In genomic region chr22:38830026-38830844, GRCh38 we compare ENCODE assay signal across 20 cellular contexts.
"Had no signal": no experiment of that assay in that cellular context is flagged by ENCODE, and none has a peak within 500 bp of the region (broad histone marks: within the 10 kb centered on the region; RNA-seq: fewer than 3 reads in every experiment).

No MANE protein-coding gene starts in this region.

- H3K27me3 ChIP-seq: breast epithelium, gastroesophageal sphincter, heart left ventricle, vagina had no signal

- DNase-seq: activated CD8-positive, alpha-beta memory T cell treated with anti-CD3 and anti-CD28 coated beads, Interleukin-2, amount 50 U/mL, for 4 hours; activated naive CD4-positive, alpha-beta T cell; activated naive CD8-positive, alpha-beta T cell treated with anti-CD3 and anti-CD28 coated beads for 36 hours; activated T-cell treated with anti-CD3 and anti-CD28 coated beads, Interleukin-2, amount 50 U/mL, for 24 hours; cortex of kidney; endodermal cell; esophagus squamous epithelium; heart left ventricle; left cardiac atrium; retina; stimulated activated CD4-positive, alpha-beta T cell treated with anti-CD3 and anti-CD28 coated beads, Interleukin-4, amount 100 ng/mL, for 1 hour; stimulated activated naive CD4-positive, alpha-beta T cell; T1000 had no signal

- ATAC-seq: activated T-helper 17 cell treated with anti-CD3 and anti-CD28 coated beads, Interleukin-2, amount 50 U/mL, for 72 hours; gastroesophageal sphincter; heart left ventricle; left cardiac atrium; WTC11 had no signal

- H3K4me1 ChIP-seq: breast epithelium, esophagus squamous epithelium, gastroesophageal sphincter, heart left ventricle, vagina had no signal

- H3K27ac ChIP-seq: breast epithelium, esophagus squamous epithelium, gastroesophageal sphincter, heart left ventricle, thoracic aorta, vagina had no signal

- FAIRE-seq: islet of Langerhans had no signal

- H3K9me3 ChIP-seq: breast epithelium, esophagus squamous epithelium, gastroesophageal sphincter, heart left ventricle, thoracic aorta, vagina had no signal

- H3K36me3 ChIP-seq: breast epithelium, esophagus squamous epithelium, heart left ventricle, vagina had no signal

- H3K4me3 ChIP-seq: breast epithelium, esophagus squamous epithelium, gastroesophageal sphincter, heart left ventricle, thoracic aorta, vagina had no signal
